In genomic region chr1:3129133-3129490, GRCh38 we compare ENCODE assay signal across 1 cellular context.
TF ChIP-seq lines count a peak whose summit lies in the region.

No MANE protein-coding gene starts in this region.

TF ChIP-seq in HepG2, 621 proteins besides CTCF, POLR2A, EP300 and RAD21 (continued from another document):
- TF ChIP-seq SOX5 (CRISPR knock-in tag; IDR thresholded peaks at IDR 0.05; ENCODE audit: borderline replicate concordance): no peak
- 0 out of 2 replicates have a peak, but pooled peaks have one; percentile 25 for TF ChIP-seq ZNF646 (CRISPR knock-in tag; IDR thresholded peaks at IDR 0.05)
- TF ChIP-seq ZSCAN30 (CRISPR knock-in tag; IDR thresholded peaks at IDR 0.05): no peak
- TF ChIP-seq ETS1 (CRISPR knock-in tag; IDR thresholded peaks at IDR 0.05): no peak
- TF ChIP-seq CEBPB (IDR thresholded peaks at IDR 0.05; ENCODE audit: borderline replicate concordance, low read depth, low read length): no peak
- TF ChIP-seq MNT (IDR thresholded peaks at IDR 0.05): peak; percentile 50
- no peak for TF ChIP-seq CREM (IDR thresholded peaks at IDR 0.05)
- no peak for TF ChIP-seq CREM (CRISPR knock-in tag; IDR thresholded peaks at IDR 0.05)
- TF ChIP-seq GPN1 (CRISPR knock-in tag; IDR thresholded peaks at IDR 0.05; ENCODE audit: borderline replicate concordance): no peak
- no peak for TF ChIP-seq MAF1 (CRISPR knock-in tag; IDR thresholded peaks at IDR 0.05; ENCODE audit: borderline replicate concordance)
- TF ChIP-seq ZNF563 (CRISPR knock-in tag; IDR thresholded peaks at IDR 0.05): no peak
- TF ChIP-seq NFATC3 (CRISPR knock-in tag; IDR thresholded peaks at IDR 0.05): no peak
TF ChIP-seq in HepG2: peak in this region for 2.
